Comparison of ENCODE assay signal across 8 cellular contexts in genomic region chr1:208245185-208245705, GRCh38. TPM values are rescaled to one million over a fixed set of nuclear protein-coding genes. Genes with fewer than 3 reads are reported as not detected.
A peak's percentile ranks its signal among the peaks of the same experiment; 100 is the strongest.
DNase-seq lines count a peak whose midpoint lies in the region; ATAC-seq, FAIRE-seq and TF ChIP-seq lines count a peak whose summit lies in the region.

No MANE protein-coding gene starts in this region.

- no peaks in the 10 kb centered on the region for H3K9me3 ChIP-seq in neutrophil
- H3K9me3 ChIP-seq in subcutaneous abdominal adipose tissue (ENCODE audit: control insufficient read depth in 5 of 5, low read length in 5 of 5): no peaks in the 10 kb centered on the region

- H3K36me3 ChIP-seq in neutrophil: no peaks in the 10 kb centered on the region
- H3K36me3 ChIP-seq in subcutaneous abdominal adipose tissue (ENCODE audit: control insufficient read depth in 5 of 5, insufficient read depth in 5 of 5, low read length in 5 of 5): peaks cover 0 to 2% (median 0%) of the 10 kb centered on the region in 5 donors

- DNase-seq in DMS153 treated with DMSO at 0.1 percent for 48 hours (lab: John Stamatoyannopoulos, UW; ENCODE audit: unreplicated experiment): peak; percentile 96
- peak; percentile 85 for DNase-seq in LoVo (ENCODE audit: low spot score)
- DNase-seq in SIG-M5 treated with dmso at 0.1 percent for 504 hours (lab: John Stamatoyannopoulos, UW; ENCODE audit: unreplicated experiment): peak; percentile 91
- peak; percentile 76 for DNase-seq in activated naive CD4-positive, alpha-beta T cell treated with Interleukin-2 at 50 U/mL for 16 hours
- peak; percentile 72 for DNase-seq in frontal cortex (ENCODE audit: low spot score in 2 of 2)

- TF ChIP-seq CTCF in neutrophil (IDR thresholded peaks at IDR 0.05): peak; percentile 59

- peak; percentile 78 for ATAC-seq in GM21786 (IDR thresholded peaks at IDR 0.05; ENCODE audit: unreplicated experiment)

- H3K4me3 ChIP-seq in neutrophil (ENCODE audit: low read depth in 1 of 2, low read length in 1 of 2) (peak overlapping the region; percentile 84 to 90), subcutaneous abdominal adipose tissue (ENCODE audit: low read depth in 1 of 5, low read length in 5 of 5) (peak overlapping the region; percentile 68 to 88 (median 76))

- H3K4me1 ChIP-seq in neutrophil (ENCODE audit: control insufficient read depth in 1 of 2, insufficient read depth in 1 of 2, low read depth in 1 of 2, low read length in 1 of 2): peaks cover 23 to 24% of the 10 kb centered on the region in 2 experiments
- peaks cover 0 to 47% (median 32%) of the 10 kb centered on the region in 5 donors for H3K4me1 ChIP-seq in subcutaneous abdominal adipose tissue (ENCODE audit: control insufficient read depth in 5 of 5, insufficient read depth in 5 of 5, low read length in 5 of 5)

- peaks cover 77% of the 10 kb centered on the region for H3K27me3 ChIP-seq in neutrophil
- H3K27me3 ChIP-seq in subcutaneous abdominal adipose tissue (ENCODE audit: control insufficient read depth in 5 of 5, insufficient read depth in 4 of 5, low read length in 5 of 5): peaks cover 0 to 2% (median 0%) of the 10 kb centered on the region in 5 donors

- peak overlapping the region; percentile 77 for H3K27ac ChIP-seq in neutrophil
- peak overlapping the region; percentile 80 for H3K27ac ChIP-seq in subcutaneous abdominal adipose tissue (ENCODE audit: low read depth, low read length)

- FAIRE-seq in frontal cortex (lab: Jason Lieb, UNC): no peak

- peak overlapping the region in 4 of 5 donors; percentile 28 to 73 (median 61) for H3K9ac ChIP-seq in subcutaneous abdominal adipose tissue (ENCODE audit: low read length in 5 of 5)

RNA-seq across cellular contexts. Expression of gene PLXNA2, which starts 1.1 kb away (rescaled TPM):
- total RNA-seq in frontal cortex: 37.9 TPM

Comparison
In these comparisons a context has a peak if more than half of its experiments do, and no peak if none do; other contexts are left out.
1. Peak in every context shown above with its lines: DNase-seq, ATAC-seq, H3K4me3 ChIP-seq and H3K27ac ChIP-seq.